Comparison of ENCODE assay signal across 1 cellular context in genomic region chr13:45768668-45769067, GRCh38.
TF ChIP-seq lines count a peak whose summit lies in the region.

No MANE protein-coding gene starts in this region.

TF ChIP-seq in H1, 55 proteins besides CTCF, POLR2A, EP300 and RAD21:
- TF ChIP-seq SIRT6 (IDR thresholded peaks at IDR 0.05; ENCODE audit: low read length): no peak
- TF ChIP-seq KDM1A (IDR thresholded peaks at IDR 0.05; ENCODE audit: borderline replicate concordance, low read length): no peak
- no peak for TF ChIP-seq POU5F1 (IDR thresholded peaks at IDR 0.05; ENCODE audit: low read depth, low read length)
- no peak for TF ChIP-seq USF2 (IDR thresholded peaks at IDR 0.05; ENCODE audit: low read length)
- TF ChIP-seq BACH1 (IDR thresholded peaks at IDR 0.05; ENCODE audit: low read length): no peak
